In the genomic region with DNA sequence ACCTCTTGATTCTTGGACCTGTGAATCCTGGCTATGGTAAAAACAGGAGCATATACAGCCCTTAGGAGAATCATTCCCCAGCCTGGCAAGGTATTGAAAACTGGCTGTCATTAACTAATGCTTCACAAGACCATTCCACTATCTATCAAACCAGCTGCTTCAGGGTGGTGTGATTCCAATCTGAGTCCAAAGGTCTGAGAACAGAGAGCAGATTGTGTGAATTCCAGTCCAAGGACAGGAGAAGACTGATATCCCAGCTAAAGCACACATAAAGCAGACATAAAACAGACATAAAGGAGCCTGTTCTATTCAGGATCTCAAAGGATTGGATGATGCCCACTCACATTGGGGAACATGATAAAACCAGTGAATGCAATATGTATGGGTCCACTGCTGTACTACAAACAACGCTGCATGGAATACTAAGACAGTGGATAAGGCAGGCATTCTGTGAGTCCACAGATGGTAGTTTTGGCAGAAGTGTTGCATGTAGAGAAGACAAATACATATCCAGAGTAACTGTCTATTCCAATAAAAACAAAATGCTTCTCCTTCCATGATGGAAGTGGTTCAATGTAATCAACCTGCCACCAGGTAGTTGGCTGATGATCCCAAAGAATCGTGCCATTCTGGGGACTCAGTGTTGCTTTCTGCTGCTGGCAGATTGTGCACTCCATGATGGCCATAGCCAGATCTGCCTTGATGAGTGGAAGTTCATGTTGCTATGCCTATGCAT, we compare ENCODE assay signal across 25 cellular contexts.
"Had no signal": no experiment of that assay in that cellular context is flagged by ENCODE, and none has a peak within 500 bp of the region (broad histone marks: within the 10 kb centered on the region; RNA-seq: fewer than 3 reads in every experiment).

No MANE protein-coding gene starts in this region.

- ATAC-seq: activated CD8-positive, alpha-beta T cell treated with anti-CD3 and anti-CD28 coated beads for 36 hours; activated T-cell treated with anti-CD3 and anti-CD28 coated beads, Interleukin-2, amount 50 U/mL, for 4 hours; activated T-helper 17 cell treated with anti-CD3 and anti-CD28 coated beads, Interleukin-2, amount 50 U/mL, for 72 hours; mucosa of descending colon; upper lobe of right lung; WTC11 had no signal

- H3K27me3 Mint-ChIP-seq: activated CD8-positive, alpha-beta T cell treated with anti-CD3 and anti-CD28 coated beads for 36 hours; activated T-helper 17 cell treated with anti-CD3 and anti-CD28 coated beads, Interleukin-2, amount 50 U/mL, for 72 hours; stimulated activated naive CD8-positive, alpha-beta T cell treated with anti-CD3 and anti-CD28 coated beads, Interleukin-15, Interleukin-2, amounts not matched to agents 100 ng/mL and 50 ng/mL, for 24 hours had no signal

- H3K4me3 Mint-ChIP-seq: activated CD8-positive, alpha-beta T cell treated with anti-CD3 and anti-CD28 coated beads for 36 hours; activated T-cell treated with anti-CD3 and anti-CD28 coated beads, Interleukin-2, amount 50 U/mL, for 4 hours; activated T-helper 17 cell treated with anti-CD3 and anti-CD28 coated beads, Interleukin-2, amount 50 U/mL, for 72 hours; nephron; stimulated activated naive CD8-positive, alpha-beta T cell treated with anti-CD3 and anti-CD28 coated beads, Interleukin-15, Interleukin-2, amounts not matched to agents 100 ng/mL and 50 ng/mL, for 24 hours; WTC11 had no signal

- H3K36me3 Mint-ChIP-seq: WTC11 had no signal

- H3K27ac Mint-ChIP-seq: activated CD8-positive, alpha-beta T cell treated with anti-CD3 and anti-CD28 coated beads for 36 hours; activated T-helper 17 cell treated with anti-CD3 and anti-CD28 coated beads, Interleukin-2, amount 50 U/mL, for 72 hours; nephron; stimulated activated naive CD8-positive, alpha-beta T cell treated with anti-CD3 and anti-CD28 coated beads, Interleukin-15, Interleukin-2, amounts not matched to agents 100 ng/mL and 50 ng/mL, for 24 hours; WTC11 had no signal

- H3K9me3 Mint-ChIP-seq: nephron had no signal

- DNase-seq: activated CD4-positive, alpha-beta T cell treated with anti-CD3 and anti-CD28 coated beads for 1 hour; activated CD4-positive, alpha-beta T cell treated with anti-CD3 and anti-CD28 coated beads, Interleukin-2, amount 50 U/mL, for 1 hour; activated CD8-positive, alpha-beta T cell treated with anti-CD3 and anti-CD28 coated beads for 36 hours; activated gamma-delta T cell treated with Interleukin-2 at 50 U/mL for 16 hours; activated naive CD4-positive, alpha-beta T cell treated with anti-CD3 and anti-CD28 coated beads, Interleukin-2, amount 50 U/mL, for 16 hours; activated T-cell treated with anti-CD3 and anti-CD28 coated beads, Interleukin-2, amount 50 U/mL, for 4 hours; amniotic stem cell; central memory CD4-positive, alpha-beta T cell; colonic mucosa; effector CD8-positive, alpha-beta T cell; esophagus squamous epithelium; foreskin melanocyte; islet precursor cell; left ventricle myocardium inferior; mesendoderm; mucosa of descending colon; right lobe of liver; stimulated activated CD4-positive, alpha-beta T cell treated with anti-CD3 and anti-CD28 coated beads, Interleukin-12 subunit alpha, Interleukin-12 subunit beta, amount 100 ng/mL, for 4 hours; stimulated activated CD4-positive, alpha-beta T cell treated with anti-CD3 and anti-CD28 coated beads, Interleukin-4, amount 100 ng/mL, for 1 hour; T-helper 2 cell; upper lobe of right lung had no signal

- H3K4me1 Mint-ChIP-seq: activated T-helper 17 cell treated with anti-CD3 and anti-CD28 coated beads, Interleukin-2, amount 50 U/mL, for 72 hours; nephron; WTC11 had no signal
